Comparison of ENCODE assay signal across 11 cellular contexts in genomic region chr7:378551-379455, GRCh38.
A peak's percentile ranks its signal among the peaks of the same experiment; 100 is the strongest.
DNase-seq lines count a peak whose midpoint lies in the region; ATAC-seq and TF ChIP-seq lines count a peak whose summit lies in the region.
"Had no signal": no experiment of that assay in that cellular context is flagged by ENCODE, and none has a peak within 500 bp of the region (broad histone marks: within the 10 kb centered on the region; RNA-seq: fewer than 3 reads in every experiment).

No MANE protein-coding gene starts in this region.

- ATAC-seq in HG02973 (IDR thresholded peaks at IDR 0.05; ENCODE audit: unreplicated experiment) = no peak

- intact Hi-C loops in tibial artery (cut with DNase I; ENCODE audit: low total_unique reads) = no loop called here

- peaks cover 6% of the 10 kb centered on the region for H3K9me3 Mint-ChIP-seq in activated T-cell treated with anti-CD3 and anti-CD28 coated beads, Interleukin-2, amount 50 U/mL, for 24 hours

- no peaks in the 10 kb centered on the region for H3K9me3 ChIP-seq in ectodermal cell (ENCODE audit: control insufficient read depth, low read length)
- peaks cover 0 to 1% (median 1%) of the 10 kb centered on the region in 3 donors for H3K9me3 ChIP-seq in tibial artery
- H3K9me3 ChIP-seq: prostate gland had no signal

- no peak overlapping the region for H3K27ac Mint-ChIP-seq in activated T-cell treated with anti-CD3 and anti-CD28 coated beads, Interleukin-2, amount 50 U/mL, for 24 hours

- peaks cover 23% of the 10 kb centered on the region for H3K4me1 Mint-ChIP-seq in activated T-cell treated with anti-CD3 and anti-CD28 coated beads, Interleukin-2, amount 50 U/mL, for 24 hours (ENCODE audit: low read depth)

- peak; percentile 39 for DNase-seq in activated T-cell treated with anti-CD3 and anti-CD28 coated beads, Interleukin-2, amount 50 U/mL, for 24 hours
- no peak for DNase-seq in activated T-cell treated with anti-CD3 and anti-CD28 coated beads for 4 hours
- DNase-seq in mesenteric fat pad (ENCODE audit: low spot score) = peak; percentile 89
- DNase-seq in tibial artery = peak; percentile 20 to 66
- DNase-seq in 8988T = no peak
- no peak for DNase-seq in iPS-NIHi11 (ENCODE audit: low spot score)
- DNase-seq: activated CD4-positive, alpha-beta T cell treated with anti-CD3 and anti-CD28 coated beads, Interleukin-2, amount 10 ng/mL, durations not matched to agents 7 days and 5 days; OCI-M1 had no signal

- H3K27me3 ChIP-seq in ectodermal cell (ENCODE audit: control insufficient read depth, insufficient read depth, low read length, poor library complexity, severe bottlenecking) (peaks cover 13% of the 10 kb centered on the region), tibial artery (peaks cover 0 to 39% of the 10 kb centered on the region in 2 donors)

- H3K4me1 ChIP-seq in ectodermal cell (ENCODE audit: control insufficient read depth, insufficient read depth, low read length) = peaks cover 29% of the 10 kb centered on the region
- H3K4me1 ChIP-seq in tibial artery = peaks cover 0 to 15% (median 7%) of the 10 kb centered on the region in 4 donors
- H3K4me1 ChIP-seq: prostate gland had no signal

- no peak overlapping the region for H3K27ac ChIP-seq in ectodermal cell (ENCODE audit: insufficient read depth, low read depth, low read length, poor library complexity, severe bottlenecking)
- no peak overlapping the region for H3K27ac ChIP-seq in tibial artery
- H3K27ac ChIP-seq: prostate gland had no signal

- no peak for TF ChIP-seq CTCF in tibial artery (IDR thresholded peaks at IDR 0.05)

- H3K36me3 ChIP-seq in ectodermal cell (ENCODE audit: control insufficient read depth, insufficient read depth, low read length) (no peaks in the 10 kb centered on the region), tibial artery (no peaks in the 10 kb centered on the region)
- H3K36me3 ChIP-seq: prostate gland had no signal

- WGBS in ectodermal cell, 2 experiments = 83% methylated on average over 44 of the region's 44 CpGs

- H3K27me3 Mint-ChIP-seq in activated T-cell treated with anti-CD3 and anti-CD28 coated beads, Interleukin-2, amount 50 U/mL, for 24 hours = peaks cover 8% of the 10 kb centered on the region

- H3K4me3 ChIP-seq in ectodermal cell (ENCODE audit: insufficient read depth, low read depth, low read length) (peak overlapping the region; percentile 14), tibial artery (peak overlapping the region; percentile 33 to 37)
- H3K4me3 ChIP-seq: prostate gland had no signal

- no peak overlapping the region for H3K4me3 Mint-ChIP-seq in activated T-cell treated with anti-CD3 and anti-CD28 coated beads, Interleukin-2, amount 50 U/mL, for 24 hours
- H3K4me3 Mint-ChIP-seq: activated CD4-positive, alpha-beta T cell treated with anti-CD3 and anti-CD28 coated beads, Interleukin-2, amount 10 ng/mL, durations not matched to agents 7 days and 5 days had no signal

- no peaks in the 10 kb centered on the region for H3K36me3 Mint-ChIP-seq in activated T-cell treated with anti-CD3 and anti-CD28 coated beads, Interleukin-2, amount 50 U/mL, for 24 hours (ENCODE audit: low read depth)

Comparison
In these comparisons a context has a peak if more than half of its experiments do, and no peak if none do; other contexts are left out.
1. DNase-seq: peak in activated T-cell treated with anti-CD3 and anti-CD28 coated beads, Interleukin-2, amount 50 U/mL, for 24 hours (single experiment), mesenteric fat pad (single experiment) and tibial artery (2 of 2); none in activated T-cell treated with anti-CD3 and anti-CD28 coated beads for 4 hours (single experiment), 8988T (single experiment) and iPS-NIHi11 (single experiment).